16 cellular contexts compared by ENCODE assay signal in genomic region chr9:91904541-91905236, GRCh38. TPM values are rescaled to one million over a fixed set of nuclear protein-coding genes. Genes with fewer than 3 reads are reported as not detected.
DNase-seq lines count a peak whose midpoint lies in the region; FAIRE-seq and TF ChIP-seq lines count a peak whose summit lies in the region.
"Had no signal": no experiment of that assay in that cellular context is flagged by ENCODE, and none has a peak within 500 bp of the region (broad histone marks: within the 10 kb centered on the region; RNA-seq: fewer than 3 reads in every experiment).

No MANE protein-coding gene starts in this region.

- H3K23ac ChIP-seq in mesendoderm (ENCODE audit: low read length) = peak overlapping the region; percentile 29

- H3K36me3 ChIP-seq in astrocyte (ENCODE audit: insufficient read depth, low read length) = no peaks in the 10 kb centered on the region
- no peaks in the 10 kb centered on the region for H3K36me3 ChIP-seq in mesendoderm (ENCODE audit: control insufficient read depth, insufficient read depth, low read length)
- no peaks in the 10 kb centered on the region for H3K36me3 ChIP-seq in stomach smooth muscle (ENCODE audit: control insufficient read depth in 2 of 2, insufficient read depth in 2 of 2, low read length in 2 of 2)

- H3K9me3 Mint-ChIP-seq in astrocyte (ENCODE audit: unreplicated experiment) = no peaks in the 10 kb centered on the region
- H3K9me3 Mint-ChIP-seq: CD4-positive, alpha-beta T cell; H9 had no signal

- H3K27ac Mint-ChIP-seq in astrocyte (ENCODE audit: unreplicated experiment) = no peak overlapping the region
- H3K27ac Mint-ChIP-seq: CD4-positive, alpha-beta T cell; H9 had no signal

- H3K4me3 ChIP-seq in astrocyte (ENCODE audit: insufficient read depth, low read depth, low read length) (no peak overlapping the region), mesendoderm (ENCODE audit: low read length) (no peak overlapping the region), stomach smooth muscle (ENCODE audit: low read length in 2 of 2) (no peak overlapping the region), foreskin fibroblast (ENCODE audit: low read depth in 1 of 2, low read length in 2 of 2) (no peak overlapping the region)

- H3K4me3 Mint-ChIP-seq in astrocyte (ENCODE audit: unreplicated experiment) = no peak overlapping the region
- H3K4me3 Mint-ChIP-seq: CD4-positive, alpha-beta T cell; H9 had no signal

- DNase-seq in GM12892 (ENCODE audit: insufficient read length) (no peak), astrocyte (ENCODE audit: low read depth) (no peak), mesendoderm (no peak), foreskin fibroblast (no peak), NCI-H510A treated with DMSO at 0.1 percent for 48 hours (lab: John Stamatoyannopoulos, UW) (no peak), NCI-H187 treated with DMSO at 0.1 percent for 48 hours (lab: John Stamatoyannopoulos, UW) (no peak)
- DNase-seq: AML-193; CD4-positive, alpha-beta T cell; H9; KG1; NCI-H1105; NCI-H187; NCI-H510A; SHP77 treated with DMSO at 0.1 percent for 48 hours had no signal

- no peak overlapping the region for H3K27ac ChIP-seq in astrocyte (ENCODE audit: low read depth, low read length)
- no peak overlapping the region for H3K27ac ChIP-seq in mesendoderm (ENCODE audit: low read depth, low read length)
- peak overlapping the region; percentile 46 for H3K27ac ChIP-seq in stomach smooth muscle (ENCODE audit: low read length)

- H2AFZ ChIP-seq in astrocyte (ENCODE audit: low read depth, low read length) = no peak overlapping the region

- TF ChIP-seq POLR2A in GM12892 (IDR thresholded peaks at IDR 0.05; ENCODE audit: low read depth, low read length) = no peak

- H3K79me2 ChIP-seq in astrocyte (ENCODE audit: insufficient read depth, low read length) (no peaks in the 10 kb centered on the region), mesendoderm (ENCODE audit: control insufficient read depth, insufficient read depth, low read length) (peaks cover 43% of the 10 kb centered on the region)

- H2BK120ac ChIP-seq in mesendoderm (ENCODE audit: low read depth, low read length) = no peak overlapping the region

- FAIRE-seq in GM12892 (lab: Jason Lieb, UNC) (peak; percentile 81), astrocyte (lab: Jason Lieb, UNC) (peak; percentile 71)
- FAIRE-seq: RCC 7860 had no signal

- peak overlapping the region; percentile 57 for H3K56ac ChIP-seq in mesendoderm (ENCODE audit: low read length)

- H3K4me1 Mint-ChIP-seq in astrocyte (ENCODE audit: low read depth, unreplicated experiment) = peaks cover 22% of the 10 kb centered on the region

- H3K18ac ChIP-seq in mesendoderm (ENCODE audit: low read length) = no peak overlapping the region

- H3K9me3 ChIP-seq in astrocyte (ENCODE audit: insufficient read depth, low read depth, low read length) = no peaks in the 10 kb centered on the region
- H3K9me3 ChIP-seq in stomach smooth muscle (ENCODE audit: control insufficient read depth in 2 of 2, low read length in 2 of 2) = no peaks in the 10 kb centered on the region

- H3K27me3 ChIP-seq in astrocyte (ENCODE audit: insufficient read depth, low read length) = peaks cover 5% of the 10 kb centered on the region
- H3K27me3 ChIP-seq in mesendoderm (ENCODE audit: insufficient read depth, low read length, poor library complexity) = no peaks in the 10 kb centered on the region
- H3K27me3 ChIP-seq in stomach smooth muscle (ENCODE audit: control insufficient read depth in 1 of 2, insufficient read depth in 2 of 2, low read length in 2 of 2) = no peaks in the 10 kb centered on the region

- no peaks in the 10 kb centered on the region for H4K20me1 ChIP-seq in astrocyte (ENCODE audit: insufficient read depth, low read length)

- no peak overlapping the region for H4K5ac ChIP-seq in mesendoderm (ENCODE audit: low read length)

- H3K9ac ChIP-seq in astrocyte (ENCODE audit: low read length) = no peak overlapping the region
- H3K9ac ChIP-seq in mesendoderm (ENCODE audit: low read length) = peak overlapping the region; percentile 25
- no peak overlapping the region for H3K9ac ChIP-seq in stomach smooth muscle (ENCODE audit: low read length in 2 of 2)

- peaks cover 11% of the 10 kb centered on the region for H3K79me1 ChIP-seq in mesendoderm (ENCODE audit: low read length)

- 100% methylated on average over 2 of the region's 10 CpGs for WGBS in mesendoderm (ENCODE audit: extremely low coverage, insufficient coverage, low lambda C conversion rate)

- H3K36me3 Mint-ChIP-seq in astrocyte (ENCODE audit: low read depth, unreplicated experiment) = no peaks in the 10 kb centered on the region

- H3K27me3 Mint-ChIP-seq in astrocyte (ENCODE audit: low read depth, unreplicated experiment) = no peaks in the 10 kb centered on the region

- H3K4me2 ChIP-seq in astrocyte (ENCODE audit: low read length) = no peak overlapping the region
- H3K4me2 ChIP-seq in mesendoderm (ENCODE audit: low read length) = no peak overlapping the region

- no peak overlapping the region for H4K8ac ChIP-seq in mesendoderm (ENCODE audit: low read depth, low read length)

- H3K4me1 ChIP-seq in astrocyte (ENCODE audit: insufficient read depth, low read length) = peaks cover 3% of the 10 kb centered on the region
- peaks cover 43% of the 10 kb centered on the region for H3K4me1 ChIP-seq in mesendoderm (ENCODE audit: control insufficient read depth, low read depth, low read length)
- H3K4me1 ChIP-seq in stomach smooth muscle (ENCODE audit: control insufficient read depth, insufficient read depth, low read length) = peaks cover 54% of the 10 kb centered on the region

- peak overlapping the region; percentile 90 for H2AK5ac ChIP-seq in mesendoderm (ENCODE audit: low read length)

- H2BK15ac ChIP-seq in mesendoderm (replicated peaks; ENCODE audit: low read depth) = no peak overlapping the region

- no peak overlapping the region for H3K4ac ChIP-seq in mesendoderm (ENCODE audit: low read depth, low read length)

- H2BK5ac ChIP-seq in mesendoderm (ENCODE audit: low read length) = peak overlapping the region; percentile 77

- TF ChIP-seq CTCF in astrocyte (IDR thresholded peaks at IDR 0.05; ENCODE audit: insufficient read depth, low read depth, low read length) (no peak), foreskin fibroblast (IDR thresholded peaks at IDR 0.05; ENCODE audit: low read depth, low read length) (no peak)

RNA-seq across cellular contexts. Expression of gene ROR2, which starts 45.3 kb away (rescaled TPM):
- polyA plus RNA-seq in GM12892 (2012; ENCODE audit: missing spikeins) = not detected
- total RNA-seq in astrocyte = 4.9 and 11.6 TPM in 2 replicates
- 24.3 TPM for polyA plus RNA-seq in mesendoderm (2013, experiment 1 of 2)
- 22.3 TPM for polyA plus RNA-seq in mesendoderm (2013, experiment 2 of 2)
- total RNA-seq: CD4-positive, alpha-beta T cell had no signal
